In genomic region chr1:228276361-228276831, GRCh38 we compare ENCODE assay signal across 8 cellular contexts.
DNase-seq lines count a peak whose midpoint lies in the region; ATAC-seq and TF ChIP-seq lines count a peak whose summit lies in the region.

No MANE protein-coding gene starts in this region.

- no peak for TF ChIP-seq CTCF in mammary epithelial cell (conservative IDR thresholded peaks at IDR 0.05 in 1 of 2, IDR thresholded peaks at IDR 0.05 in 1 of 2; ENCODE audit: extremely low read depth in 1 of 2, insufficient read depth in 1 of 2, low read depth in 1 of 2, low read length in 2 of 2)

- H3K4me2 ChIP-seq in mammary epithelial cell (ENCODE audit: insufficient read depth, low read depth, low read length), result peak overlapping the region; percentile 99

- H3K4me1 ChIP-seq in mammary epithelial cell (ENCODE audit: insufficient read depth, low read length) (peaks cover 9% of the 10 kb centered on the region), mucosa of rectum (ENCODE audit: control insufficient read depth in 2 of 2, insufficient read depth in 2 of 2, low read length in 2 of 2) (peaks cover 0 to 5% of the 10 kb centered on the region in 2 donors), aorta (ENCODE audit: control insufficient read depth in 1 of 2, insufficient read depth in 2 of 2, low read length in 2 of 2) (no peaks in the 10 kb centered on the region)

- peaks cover 3% of the 10 kb centered on the region for H3K36me3 Mint-ChIP-seq in activated naive CD4-positive, alpha-beta T cell treated with anti-CD3 and anti-CD28 coated beads, Interleukin-2, amount 10 ng/mL, durations not matched to agents 7 days and 5 days

- peak overlapping the region; percentile 89 for H2AFZ ChIP-seq in mammary epithelial cell (ENCODE audit: low read depth, low read length)

- H3K9ac ChIP-seq in mammary epithelial cell (ENCODE audit: insufficient read depth, low read length) (no peak overlapping the region), mucosa of rectum (ENCODE audit: low read depth in 1 of 2, low read length in 2 of 2) (peak overlapping the region in 1 of 2 donors; percentile 46)

- no peaks in the 10 kb centered on the region for H3K9me3 Mint-ChIP-seq in activated naive CD4-positive, alpha-beta T cell treated with anti-CD3 and anti-CD28 coated beads, Interleukin-2, amount 10 ng/mL, durations not matched to agents 7 days and 5 days

- H3K4me1 Mint-ChIP-seq in activated naive CD4-positive, alpha-beta T cell treated with anti-CD3 and anti-CD28 coated beads, Interleukin-2, amount 10 ng/mL, durations not matched to agents 7 days and 5 days, result peaks cover 13% of the 10 kb centered on the region

- H3K4me3 ChIP-seq in mammary epithelial cell (replicated peaks in 1 of 3; ENCODE audit: insufficient read depth in 1 of 3, low read depth in 2 of 3, low read length in 3 of 3) (peak overlapping the region in 1 of 3 experiments; percentile 58), mucosa of rectum (ENCODE audit: low read length in 2 of 2) (peak overlapping the region; percentile 70 to 74), aorta (ENCODE audit: low read length in 2 of 2) (peak overlapping the region; percentile 45 to 68)

- no TSS peak for BruUV-seq in mammary epithelial cell (replicated peaks; lab: Mats Ljungman, UMichigan)

- H3K79me2 ChIP-seq in mammary epithelial cell (ENCODE audit: insufficient read depth, low read length), result no peaks in the 10 kb centered on the region

- ATAC-seq in aorta (ENCODE audit: low FRiP score) (no peak), GM18861 (IDR thresholded peaks at IDR 0.05; ENCODE audit: unreplicated experiment) (no peak), GM18858 (IDR thresholded peaks at IDR 0.05; ENCODE audit: unreplicated experiment) (no peak)

- H3K27me3 ChIP-seq in mammary epithelial cell (ENCODE audit: insufficient read depth, low read length) (no peaks in the 10 kb centered on the region), mucosa of rectum (ENCODE audit: control insufficient read depth in 2 of 2, insufficient read depth in 2 of 2, low read length in 2 of 2) (no peaks in the 10 kb centered on the region), aorta (ENCODE audit: control insufficient read depth in 1 of 2, insufficient read depth in 2 of 2, low read length in 1 of 2) (no peaks in the 10 kb centered on the region)

- DNase-seq in activated naive CD4-positive, alpha-beta T cell treated with anti-CD3 and anti-CD28 coated beads, Interleukin-2, amount 10 ng/mL, durations not matched to agents 7 days and 5 days, result no peak
- DNase-seq in activated naive CD4-positive, alpha-beta T cell treated with Interleukin-2 at 50 U/mL for 16 hours, result no peak
- DNase-seq in mammary epithelial cell, result no peak
- DNase-seq in aorta, result peak; percentile 48 to 75
- no peak for DNase-seq in SHP77 treated with DMSO at 0.1 percent for 48 hours (lab: John Stamatoyannopoulos, UW)

- no peaks in the 10 kb centered on the region for H4K20me1 ChIP-seq in mammary epithelial cell (ENCODE audit: insufficient read depth, low read length)

- in situ Hi-C loops in mammary epithelial cell (cut with MboI; ENCODE audit: low sequenced_read_pairs in 2 of 2), result no loop called here

- CTCF ChIA-PET in activated naive CD4-positive, alpha-beta T cell treated with anti-CD3 and anti-CD28 coated beads, Interleukin-2, amount 10 ng/mL, durations not matched to agents 7 days and 5 days (lab: Charles Lee), result no interaction called here
- CTCF ChIA-PET in mammary epithelial cell (lab: Charles Lee; ENCODE audit: low non-redundant PET), result no interaction called here

- H3K36me3 ChIP-seq in mammary epithelial cell (ENCODE audit: insufficient read depth, low read length) (no peaks in the 10 kb centered on the region), mucosa of rectum (ENCODE audit: control insufficient read depth in 2 of 2, insufficient read depth in 2 of 2, low read length in 2 of 2) (peaks cover 0 to 2% of the 10 kb centered on the region in 2 donors), aorta (ENCODE audit: control insufficient read depth in 1 of 2, insufficient read depth in 2 of 2, low read length in 1 of 2) (no peaks in the 10 kb centered on the region)

- H3K27me3 Mint-ChIP-seq in activated naive CD4-positive, alpha-beta T cell treated with anti-CD3 and anti-CD28 coated beads, Interleukin-2, amount 10 ng/mL, durations not matched to agents 7 days and 5 days, result no peaks in the 10 kb centered on the region

- dilution Hi-C loops in mammary epithelial cell (cut with HindIII; ENCODE audit: low sequenced_read_pairs), result no loop called here

- 65% methylated on average over 16 of the region's 37 CpGs for WGBS in mammary epithelial cell (ENCODE audit: low coverage, missing lambda C conversion rate)
- 5 to 13% methylated on average over 27 to 37 of the region's 37 CpGs for WGBS in aorta, 2 donors

- peak overlapping the region; percentile 74 for H3K4me3 Mint-ChIP-seq in activated naive CD4-positive, alpha-beta T cell treated with anti-CD3 and anti-CD28 coated beads, Interleukin-2, amount 10 ng/mL, durations not matched to agents 7 days and 5 days

- H3K27ac Mint-ChIP-seq in activated naive CD4-positive, alpha-beta T cell treated with anti-CD3 and anti-CD28 coated beads, Interleukin-2, amount 10 ng/mL, durations not matched to agents 7 days and 5 days, result no peak overlapping the region

- H3K27ac ChIP-seq in mammary epithelial cell (ENCODE audit: insufficient read depth, low read depth, low read length) (no peak overlapping the region), mucosa of rectum (ENCODE audit: low read depth in 2 of 2, low read length in 2 of 2) (no peak overlapping the region), aorta (ENCODE audit: low read depth in 1 of 2, low read length in 2 of 2) (no peak overlapping the region)

- H3K9me3 ChIP-seq in mammary epithelial cell (replicated peaks; ENCODE audit: insufficient read depth, low read length), result no peaks in the 10 kb centered on the region
- H3K9me3 ChIP-seq in mucosa of rectum (ENCODE audit: control insufficient read depth in 2 of 2, low read length in 2 of 2), result no peaks in the 10 kb centered on the region
- no peaks in the 10 kb centered on the region for H3K9me3 ChIP-seq in aorta (ENCODE audit: control insufficient read depth, low read length)

- intact Hi-C loops in mammary epithelial cell (cut with micrococcal nuclease), result loop anchor here (2.0 kb wide), 1 partner anchor 146 kb away; no protein-coding TSS in a partner anchor
- intact Hi-C loops in aorta (cut with DNase I), result loop anchor here in 1 of 2 donors (5.0 to 10.0 kb wide), 2 partner anchors 98 to 109 kb away; partner anchors contain the start of gene IBA57

Comparison
In these comparisons a context has a peak if more than half of its experiments do, and no peak if none do; other contexts are left out.
1. DNase-seq: peak in aorta (2 of 2); none in activated naive CD4-positive, alpha-beta T cell treated with anti-CD3 and anti-CD28 coated beads, Interleukin-2, amount 10 ng/mL, durations not matched to agents 7 days and 5 days (single experiment), activated naive CD4-positive, alpha-beta T cell treated with Interleukin-2 at 50 U/mL for 16 hours (single experiment), mammary epithelial cell (single experiment) and SHP77 treated with DMSO at 0.1 percent for 48 hours (single experiment).